In the genomic region with DNA sequence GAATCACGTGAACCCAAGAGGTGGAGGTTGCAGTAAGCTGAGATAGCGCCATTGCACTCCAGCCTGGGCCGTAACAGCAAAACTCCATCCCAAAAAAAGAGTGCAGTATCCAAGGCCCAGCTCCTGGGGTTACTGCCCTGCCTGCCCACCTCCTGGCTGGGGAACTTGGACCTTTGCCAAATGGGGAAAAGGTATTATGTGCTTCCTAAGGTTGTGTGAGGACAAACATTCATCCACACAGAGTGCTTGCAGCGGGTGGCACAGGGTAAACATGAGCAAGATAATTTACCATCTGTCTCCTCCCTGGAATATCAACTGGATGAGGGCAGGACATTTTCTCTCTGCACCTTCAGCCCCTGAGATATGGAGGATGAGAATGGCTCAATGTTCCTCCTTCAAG, we compare ENCODE assay signal across 17 cellular contexts.
"Had no signal": no experiment of that assay in that cellular context is flagged by ENCODE, and none has a peak within 500 bp of the region (broad histone marks: within the 10 kb centered on the region; RNA-seq: fewer than 3 reads in every experiment).

No MANE protein-coding gene starts in this region.

- H3K9me3 ChIP-seq: esophagus squamous epithelium, left lung, suprapubic skin, transverse colon, vagina had no signal

- H3K27ac ChIP-seq: esophagus squamous epithelium, left lung, suprapubic skin, transverse colon, vagina, WERI-Rb-1 had no signal

- H3K27me3 ChIP-seq: esophagus squamous epithelium, left lung, suprapubic skin, transverse colon, vagina had no signal

- ATAC-seq: activated T-cell treated with anti-CD3 and anti-CD28 coated beads, Interleukin-2, amount 50 U/mL, for 72 hours; effector memory CD8-positive, alpha-beta T cell; left lung; stimulated activated naive CD8-positive, alpha-beta T cell treated with anti-CD3 and anti-CD28 coated beads, Interleukin-15, amount 100 ng/mL, for 72 hours had no signal

- DNase-seq: activated CD4-positive, alpha-beta T cell treated with anti-CD3 and anti-CD28 coated beads for 1 hour; activated CD4-positive, alpha-beta T cell treated with anti-CD3 and anti-CD28 coated beads, Interleukin-2, amount 50 U/mL, for 4 hours; activated effector memory CD4-positive, alpha-beta T cell treated with anti-CD3 and anti-CD28 coated beads, Interleukin-2, amount 50 U/mL, for 16 hours; activated T-cell treated with anti-CD3 and anti-CD28 coated beads, Interleukin-2, amount 50 U/mL, for 72 hours; effector memory CD8-positive, alpha-beta T cell; esophagus squamous epithelium; hypothalamus; islet precursor cell; left lung; naive B cell; stimulated activated CD4-positive, alpha-beta T cell treated with anti-CD3 and anti-CD28 coated beads, Interleukin-2, amount 100 ng/mL, for 48 hours; stimulated activated naive CD8-positive, alpha-beta T cell treated with anti-CD3 and anti-CD28 coated beads, Interleukin-15, amount 100 ng/mL, for 72 hours; T-helper 2 cell; transverse colon; WERI-Rb-1 had no signal

- H3K4me3 ChIP-seq: esophagus squamous epithelium, left lung, suprapubic skin, transverse colon, vagina had no signal

- H3K4me1 ChIP-seq: esophagus squamous epithelium, left lung, suprapubic skin, transverse colon, vagina had no signal
